ENCODE assay signal across 12 cellular contexts in genomic region chr2:200787351-200788128, GRCh38. TPM values are rescaled to one million over a fixed set of nuclear protein-coding genes. Genes with fewer than 3 reads are reported as not detected.
DNase-seq lines count a peak whose midpoint lies in the region; FAIRE-seq and TF ChIP-seq lines count a peak whose summit lies in the region.
"Had no signal": no experiment of that assay in that cellular context is flagged by ENCODE, and none has a peak within 500 bp of the region (broad histone marks: within the 10 kb centered on the region; RNA-seq: fewer than 3 reads in every experiment).

No MANE protein-coding gene starts in this region.

- no peaks in the 10 kb centered on the region for H3K4me1 ChIP-seq in prostate gland (replicated peaks)

- peak; percentile 59 for DNase-seq in GM03348 (ENCODE audit: low spot score)
- peak; percentile 74 for DNase-seq in NCI-H226
- peak; percentile 96 for DNase-seq in dermis blood vessel endothelial cell
- peak; percentile 25 for DNase-seq in prostate gland (ENCODE audit: low spot score)
- DNase-seq in GM19239 (ENCODE audit: insufficient read length, low spot score) = no peak
- no peak for DNase-seq in medulla oblongata (ENCODE audit: extremely low spot score)
- DNase-seq in posterior vena cava (ENCODE audit: low spot score) = no peak
- no peak for DNase-seq in NCI-H2227 treated with DMSO at 0.1 percent for 48 hours (lab: John Stamatoyannopoulos, UW)
- DNase-seq: activated CD8-positive, alpha-beta memory T cell treated with anti-CD3 and anti-CD28 coated beads, Interleukin-2, amount 50 U/mL, for 48 hours; left cardiac atrium; NCI-H1092; stomach had no signal

- no peaks in the 10 kb centered on the region for H3K27me3 ChIP-seq in prostate gland (replicated peaks; ENCODE audit: insufficient read depth)
- H3K27me3 ChIP-seq: stomach had no signal

- 31% methylated on average over 16 of the region's 16 CpGs for WGBS in prostate gland

- no peaks in the 10 kb centered on the region for H3K36me3 ChIP-seq in prostate gland
- H3K36me3 ChIP-seq: stomach had no signal

- intact Hi-C loops in prostate gland (cut with DNase I) (no loop called here), posterior vena cava (cut with DNase I) (no loop called here)

- no peak for TF ChIP-seq CTCF in prostate gland (IDR thresholded peaks at IDR 0.05)

- no peak for FAIRE-seq in GM19239 (lab: Jason Lieb, UNC)

- peak; percentile 25 for TF ChIP-seq POLR2A in prostate gland (IDR thresholded peaks at IDR 0.05)

- no peaks in the 10 kb centered on the region for H3K9me3 ChIP-seq in prostate gland
- H3K9me3 ChIP-seq: stomach had no signal

- H3K4me3 ChIP-seq in prostate gland = no peak overlapping the region
- H3K4me3 ChIP-seq: stomach had no signal

- H3K27ac ChIP-seq in prostate gland = peak overlapping the region; percentile 51 to 67

RNA-seq across cellular contexts. Expression of gene BZW1, which starts 24.2 kb away (rescaled TPM):
- total RNA-seq in dermis blood vessel endothelial cell (510 and 784 TPM in 2 replicates), prostate gland (100 to 1,000 TPM; 219 to 232 TPM), posterior vena cava (100 to 1,000 TPM; 211 to 220 TPM)

Comparison
In these comparisons a context has a peak if more than half of its experiments do, and no peak if none do; other contexts are left out.
1. DNase-seq: peak in GM03348 (single experiment), NCI-H226 (single experiment), dermis blood vessel endothelial cell (single experiment) and prostate gland (single experiment); none in GM19239 (single experiment), medulla oblongata (single experiment), posterior vena cava (single experiment) and NCI-H2227 treated with DMSO at 0.1 percent for 48 hours (single experiment).